13 cellular contexts compared by ENCODE assay signal in the genomic region with DNA sequence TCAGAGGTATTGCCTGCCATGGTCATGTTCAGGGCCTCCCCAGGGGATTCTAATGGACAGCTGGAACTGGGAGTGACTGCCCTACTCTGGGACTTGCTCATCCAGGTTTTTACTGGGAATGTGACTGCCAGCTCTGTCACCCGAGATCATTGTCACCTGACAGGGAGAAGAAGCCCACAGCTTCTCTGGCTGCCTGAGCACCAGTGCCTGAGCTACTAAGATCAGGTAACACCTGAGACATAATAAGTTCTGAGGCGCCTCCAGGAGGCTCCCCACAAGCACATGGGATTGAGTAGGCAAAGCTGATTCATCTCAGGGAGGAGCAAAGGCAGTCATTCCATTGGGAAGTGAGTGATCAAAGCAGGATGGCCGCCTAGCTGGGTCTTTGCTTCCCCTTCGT.
DNase-seq lines count a peak whose midpoint lies in the region; TF ChIP-seq lines count a peak whose summit lies in the region.
"Had no signal": no experiment of that assay in that cellular context is flagged by ENCODE, and none has a peak within 500 bp of the region (broad histone marks: within the 10 kb centered on the region; RNA-seq: fewer than 3 reads in every experiment).

No MANE protein-coding gene starts in this region.

- no peak for TF ChIP-seq CTCF in fibroblast of mammary gland (conservative IDR thresholded peaks at IDR 0.05; ENCODE audit: control insufficient read depth, insufficient read depth, low read depth, low read length)
- no peak for TF ChIP-seq CTCF in sigmoid colon (IDR thresholded peaks at IDR 0.05)
- no peak for TF ChIP-seq CTCF in esophagus muscularis mucosa (IDR thresholded peaks at IDR 0.05)

- no peak overlapping the region for H3K27ac ChIP-seq in sigmoid colon
- H3K27ac ChIP-seq in esophagus muscularis mucosa (replicated peaks in 1 of 4) = no peak overlapping the region
- H3K27ac ChIP-seq: BLaER1 treated with 17β-estradiol and CSF1 and Interleukin-3, amounts not matched to agents 10 nM and 100 nM; testis had no signal

- no peaks in the 10 kb centered on the region for H3K36me3 ChIP-seq in sigmoid colon
- no peaks in the 10 kb centered on the region for H3K36me3 ChIP-seq in esophagus muscularis mucosa
- H3K36me3 ChIP-seq: BLaER1 treated with 17β-estradiol and CSF1 and Interleukin-3, amounts not matched to agents 10 nM and 100 nM had no signal

- TF ChIP-seq EP300 in sigmoid colon (IDR thresholded peaks at IDR 0.05) = no peak
- no peak for TF ChIP-seq EP300 in esophagus muscularis mucosa (IDR thresholded peaks at IDR 0.05)

- TF ChIP-seq POLR2A in sigmoid colon (IDR thresholded peaks at IDR 0.05) = no peak
- TF ChIP-seq POLR2A in esophagus muscularis mucosa (IDR thresholded peaks at IDR 0.05; ENCODE audit: low read depth) = no peak

- no peaks in the 10 kb centered on the region for H3K9me3 ChIP-seq in sigmoid colon
- no peaks in the 10 kb centered on the region for H3K9me3 ChIP-seq in esophagus muscularis mucosa
- H3K9me3 ChIP-seq: BLaER1 treated with 17β-estradiol and CSF1 and Interleukin-3, amounts not matched to agents 10 nM and 100 nM; testis had no signal

- CTCF ChIA-PET in HEK293T (lab: Yijun Ruan, JAX) = interaction anchor here (0.7 kb wide), 1 partner anchor 171 kb away, joined by 11 read pairs; no protein-coding TSS in a partner anchor

- WGBS in sigmoid colon, 2 donors = 74 to 75% methylated on average over 4 of the region's 4 CpGs
- 84% methylated on average over 4 of the region's 4 CpGs for WGBS in esophagus muscularis mucosa

- H3K27me3 ChIP-seq in sigmoid colon (no peaks in the 10 kb centered on the region), esophagus muscularis mucosa (no peaks in the 10 kb centered on the region)
- H3K27me3 ChIP-seq: testis had no signal

- POLR2A ChIA-PET in HEK293T (lab: Yijun Ruan, JAX) = no interaction called here

- H3K4me1 ChIP-seq in sigmoid colon = peaks cover 0 to 4% (median 0%) of the 10 kb centered on the region in 4 donors
- peaks cover 0 to 6% (median 3%) of the 10 kb centered on the region in 4 donors for H3K4me1 ChIP-seq in esophagus muscularis mucosa
- H3K4me1 ChIP-seq: testis had no signal

- H3K4me3 ChIP-seq in fibroblast of mammary gland (ENCODE audit: control insufficient read depth, low read depth, low read length) = no peak overlapping the region
- H3K4me3 ChIP-seq in sigmoid colon = no peak overlapping the region
- no peak overlapping the region for H3K4me3 ChIP-seq in esophagus muscularis mucosa
- H3K4me3 ChIP-seq: BLaER1 treated with 17β-estradiol and CSF1 and Interleukin-3, amounts not matched to agents 10 nM and 100 nM; testis had no signal

- peak; percentile 10 for DNase-seq in HEK293T (ENCODE audit: extremely low spot score)
- peak; percentile 41 for DNase-seq in NCI-H69 (lab: John Stamatoyannopoulos, UW)
- peak; percentile 5 for DNase-seq in fibroblast of mammary gland (ENCODE audit: low read depth)
- DNase-seq in sigmoid colon = peak; percentile 52
- DNase-seq in esophagus muscularis mucosa (ENCODE audit: extremely low spot score) = no peak
- DNase-seq in NCI-H1694 (lab: John Stamatoyannopoulos, UW) = no peak
- DNase-seq in GDM1 (lab: John Stamatoyannopoulos, UW) = no peak
- DNase-seq: activated CD4-positive, alpha-beta T cell treated with anti-CD3 and anti-CD28 coated beads, Interleukin-2, amount 10 ng/mL, durations not matched to agents 24 days and 14 days; DMS 273 treated with DMSO at 0.1 percent for 48 hours; naive B cell; stimulated activated CD4-positive, alpha-beta T cell treated with anti-CD3 and anti-CD28 coated beads, Interleukin-2, amount 100 ng/mL, for 24 hours; testis had no signal

- intact Hi-C loops in sigmoid colon (cut with DNase I) = no loop called here
- intact Hi-C loops in esophagus muscularis mucosa (cut with DNase I) = no loop called here

TF ChIP-seq in HEK293T, 16 proteins besides CTCF, POLR2A, EP300 and RAD21:
- no peak for TF ChIP-seq ZNF384 (IDR thresholded peaks at IDR 0.05)
- no peak for TF ChIP-seq L3MBTL2 (conservative IDR thresholded peaks at IDR 0.05)
- no peak for TF ChIP-seq SUZ12 (IDR thresholded peaks at IDR 0.05)
- TF ChIP-seq FOXM1 (IDR thresholded peaks at IDR 0.05; ENCODE audit: borderline replicate concordance) = no peak
- TF ChIP-seq BHLHE40 (IDR thresholded peaks at IDR 0.05; ENCODE audit: borderline replicate concordance) = no peak
- TF ChIP-seq, protein P1, sequence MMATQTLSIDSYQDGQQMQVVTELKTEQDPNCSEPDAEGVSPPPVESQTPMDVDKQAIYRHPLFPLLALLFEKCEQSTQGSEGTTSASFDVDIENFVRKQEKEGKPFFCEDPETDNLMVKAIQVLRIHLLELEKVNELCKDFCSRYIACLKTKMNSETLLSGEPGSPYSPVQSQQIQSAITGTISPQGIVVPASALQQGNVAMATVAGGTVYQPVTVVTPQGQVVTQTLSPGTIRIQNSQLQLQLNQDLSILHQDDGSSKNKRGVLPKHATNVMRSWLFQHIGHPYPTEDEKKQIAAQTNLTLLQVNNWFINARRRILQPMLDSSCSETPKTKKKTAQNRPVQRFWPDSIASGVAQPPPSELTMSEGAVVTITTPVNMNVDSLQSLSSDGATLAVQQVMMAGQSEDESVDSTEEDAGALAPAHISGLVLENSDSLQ (IDR thresholded peaks at IDR 0.05) = no peak
- no peak for TF ChIP-seq FOXK2 (IDR thresholded peaks at IDR 0.05)
- TF ChIP-seq ELF4 (IDR thresholded peaks at IDR 0.05) = no peak
- TF ChIP-seq SP1 (IDR thresholded peaks at IDR 0.05) = no peak
- TF ChIP-seq LEF1 (IDR thresholded peaks at IDR 0.05; ENCODE audit: borderline replicate concordance) = no peak
- no peak for TF ChIP-seq NFRKB (IDR thresholded peaks at IDR 0.05)
- no peak for TF ChIP-seq FOXA1 (IDR thresholded peaks at IDR 0.05)
- no peak for TF ChIP-seq TARDBP (IDR thresholded peaks at IDR 0.05)
- TF ChIP-seq HDGF (IDR thresholded peaks at IDR 0.05; ENCODE audit: borderline replicate concordance) = no peak
- TF ChIP-seq CTBP1 (IDR thresholded peaks at IDR 0.05; ENCODE audit: borderline replicate concordance) = no peak
- TF ChIP-seq ARNT (IDR thresholded peaks at IDR 0.05) = no peak
TF ChIP-seq in HEK293T: peak in this region for 0.

Comparison
In these comparisons a context has a peak if more than half of its experiments do, and no peak if none do; other contexts are left out.
1. DNase-seq: peak in HEK293T (single experiment), NCI-H69 (single experiment), fibroblast of mammary gland (single experiment) and sigmoid colon (single experiment); none in esophagus muscularis mucosa (single experiment), NCI-H1694 (single experiment) and GDM1 (single experiment).